Comparison of ENCODE assay signal across 35 cellular contexts in genomic region chr5:125052601-125053000, GRCh38.
"Had no signal": no experiment of that assay in that cellular context is flagged by ENCODE, and none has a peak within 500 bp of the region (broad histone marks: within the 10 kb centered on the region; RNA-seq: fewer than 3 reads in every experiment).

No MANE protein-coding gene starts in this region.

- H3K27me3 Mint-ChIP-seq: activated B cell treated with CpG ODN at 0.5 μM for 24 hours; activated CD4-positive, alpha-beta memory T cell treated with anti-CD3 and anti-CD28 coated beads, Interleukin-2, amount 10 ng/mL, durations not matched to agents 7 days and 5 days; activated naive CD8-positive, alpha-beta T cell treated with anti-CD3 and anti-CD28 coated beads for 36 hours; activated T-helper 17 cell treated with anti-CD3 and anti-CD28 coated beads, Interleukin-2, amount 50 U/mL, for 72 hours had no signal

- H3K9me3 Mint-ChIP-seq: activated B cell treated with CpG ODN at 0.5 μM for 24 hours; activated CD4-positive, alpha-beta memory T cell treated with anti-CD3 and anti-CD28 coated beads, Interleukin-2, amount 10 ng/mL, durations not matched to agents 7 days and 5 days; activated naive CD8-positive, alpha-beta T cell treated with anti-CD3 and anti-CD28 coated beads for 36 hours had no signal

- DNase-seq: activated B cell treated with CpG ODN at 0.5 μM for 24 hours; activated CD4-positive, alpha-beta memory T cell treated with anti-CD3 and anti-CD28 coated beads, Interleukin-2, amount 10 ng/mL, durations not matched to agents 7 days and 5 days; activated CD4-positive, alpha-beta T cell treated with anti-CD3 and anti-CD28 coated beads for 4 hours; activated CD4-positive, CD25-positive, alpha-beta regulatory T cell treated with anti-CD3 and anti-CD28 coated beads, Interleukin-2, amount 50 U/mL, for 72 hours; activated CD8-positive, alpha-beta memory T cell treated with anti-CD3 and anti-CD28 coated beads for 24 hours; activated effector memory CD4-positive, alpha-beta T cell treated with anti-CD3 and anti-CD28 coated beads, Interleukin-2, amount 50 U/mL, for 16 hours; activated naive CD4-positive, alpha-beta T cell; activated naive CD4-positive, alpha-beta T cell treated with anti-CD3 and anti-CD28 coated beads, Interleukin-2, amount 50 U/mL, for 16 hours; activated naive CD8-positive, alpha-beta T cell treated with anti-CD3 and anti-CD28 coated beads for 36 hours; activated T-cell treated with anti-CD3 and anti-CD28 coated beads, Interleukin-2, amount 50 U/mL, for 1 hour; activated T-cell treated with anti-CD3 and anti-CD28 coated beads, Interleukin-2, amount 50 U/mL, for 72 hours; amniotic stem cell; aorta; brain microvascular endothelial cell; central memory CD4-positive, alpha-beta T cell; NCI-H1092 treated with DMSO at 0.1 percent for 48 hours; NCI-H1417; NCI-H146; NCI-H187; NCI-H2029 treated with DMSO at 0.1 percent for 48 hours; NCI-H2107; NCI-H2171; NCI-H510A; NCI-H526; NCI-H774; Peyer's patch; RPMI8226; SIG-M5; SW 1271; T-helper 1 cell; T-helper 2 cell; T-helper 9 cell had no signal

- H3K27ac ChIP-seq: brain microvascular endothelial cell, Peyer's patch, VCaP had no signal

- H3K4me1 ChIP-seq: Peyer's patch had no signal

- H3K27me3 ChIP-seq: brain microvascular endothelial cell, Peyer's patch had no signal

- H3K4me1 Mint-ChIP-seq: activated CD4-positive, alpha-beta memory T cell treated with anti-CD3 and anti-CD28 coated beads, Interleukin-2, amount 10 ng/mL, durations not matched to agents 7 days and 5 days; activated naive CD8-positive, alpha-beta T cell treated with anti-CD3 and anti-CD28 coated beads for 36 hours; activated T-helper 17 cell treated with anti-CD3 and anti-CD28 coated beads, Interleukin-2, amount 50 U/mL, for 72 hours had no signal

- H3K36me3 ChIP-seq: brain microvascular endothelial cell, Peyer's patch had no signal

- H3K4me3 ChIP-seq: K562, Peyer's patch had no signal

- H3K27ac Mint-ChIP-seq: activated B cell treated with CpG ODN at 0.5 μM for 24 hours; activated CD4-positive, alpha-beta memory T cell treated with anti-CD3 and anti-CD28 coated beads, Interleukin-2, amount 10 ng/mL, durations not matched to agents 7 days and 5 days; activated naive CD8-positive, alpha-beta T cell treated with anti-CD3 and anti-CD28 coated beads for 36 hours; activated T-cell treated with anti-CD3 and anti-CD28 coated beads, Interleukin-2, amount 50 U/mL, for 72 hours; activated T-helper 17 cell treated with anti-CD3 and anti-CD28 coated beads, Interleukin-2, amount 50 U/mL, for 72 hours had no signal

- H3K9me3 ChIP-seq: Peyer's patch had no signal

- ATAC-seq: activated T-cell treated with anti-CD3 and anti-CD28 coated beads, Interleukin-2, amount 50 U/mL, for 72 hours; activated T-helper 17 cell treated with anti-CD3 and anti-CD28 coated beads, Interleukin-2, amount 50 U/mL, for 72 hours; K562 had no signal

- H3K4me3 Mint-ChIP-seq: activated B cell treated with CpG ODN at 0.5 μM for 24 hours; activated CD4-positive, alpha-beta memory T cell treated with anti-CD3 and anti-CD28 coated beads, Interleukin-2, amount 10 ng/mL, durations not matched to agents 7 days and 5 days; activated naive CD8-positive, alpha-beta T cell treated with anti-CD3 and anti-CD28 coated beads for 36 hours; activated T-cell treated with anti-CD3 and anti-CD28 coated beads, Interleukin-2, amount 50 U/mL, for 72 hours; activated T-helper 17 cell treated with anti-CD3 and anti-CD28 coated beads, Interleukin-2, amount 50 U/mL, for 72 hours had no signal

- H3K36me3 Mint-ChIP-seq: activated naive CD8-positive, alpha-beta T cell treated with anti-CD3 and anti-CD28 coated beads for 36 hours had no signal
